ENCODE assay signal across 10 cellular contexts in the genomic region with DNA sequence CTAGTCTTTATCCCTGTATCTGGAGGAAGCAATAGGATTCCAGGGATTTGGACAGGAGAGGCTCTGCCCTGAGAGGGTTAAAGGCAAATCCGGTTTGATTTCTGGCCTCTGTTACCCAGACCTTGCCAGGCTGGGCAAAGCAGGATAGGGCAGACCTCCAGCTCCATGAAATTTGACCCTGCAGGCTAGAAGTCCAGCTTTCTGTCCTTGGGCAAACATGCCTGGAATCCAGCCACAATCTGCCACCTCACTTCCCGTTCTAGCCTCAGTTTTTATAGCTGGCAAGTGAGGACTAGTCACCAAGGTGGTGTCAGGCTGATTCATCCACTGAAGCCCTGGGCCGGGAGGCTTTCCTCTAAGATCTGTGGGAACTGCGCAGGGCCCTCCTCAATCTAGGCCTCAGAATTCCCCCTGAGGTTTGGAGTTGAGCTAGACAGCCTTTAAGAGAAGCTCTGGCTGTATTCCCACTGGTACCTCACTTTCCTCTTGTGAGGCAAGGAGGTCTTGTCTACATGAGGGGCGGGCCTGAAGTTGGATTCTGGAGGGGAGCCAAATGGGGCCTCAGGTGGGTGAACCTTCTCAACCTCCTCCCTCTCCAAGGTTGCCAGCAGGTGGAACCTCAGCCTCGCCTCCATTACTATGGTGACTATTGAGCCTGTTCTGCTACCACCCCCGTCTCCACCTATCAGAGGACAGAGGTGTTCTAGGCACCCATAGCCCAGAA. TPM values are rescaled to one million over a fixed set of nuclear protein-coding genes. Genes with fewer than 3 reads are reported as not detected.
DNase-seq lines count a peak whose midpoint lies in the region; ATAC-seq and TF ChIP-seq lines count a peak whose summit lies in the region.
"Had no signal": no experiment of that assay in that cellular context is flagged by ENCODE, and none has a peak within 500 bp of the region (broad histone marks: within the 10 kb centered on the region; RNA-seq: fewer than 3 reads in every experiment).

No MANE protein-coding gene starts in this region.

- H3K27me3 Mint-ChIP-seq in stimulated activated naive B cell treated with anti-CD40 and anti-IgM and Interleukin-4, amounts not matched to agents 10 μg/mL and 1 μg/mL and 100 μg/mL, for 72 hours, result no peaks in the 10 kb centered on the region
- H3K27me3 Mint-ChIP-seq: IgD-negative memory B cell had no signal

- no peak overlapping the region for H2BK12ac ChIP-seq in neuronal stem cell (ENCODE audit: low read length)

- H4K20me1 ChIP-seq in OCI-LY7 (ENCODE audit: insufficient read depth, low read length), result no peaks in the 10 kb centered on the region

- CTCF ChIA-PET in OCI-LY7 (lab: Charles Lee; ENCODE audit: unreplicated experiment), result interaction anchor here (0.5 to 3.0 kb wide), 3 partner anchors 16 to 41 kb away, joined by 3 to 13 read pairs (median 4); no protein-coding TSS in a partner anchor

- no peak overlapping the region for H3K27ac Mint-ChIP-seq in stimulated activated naive B cell treated with anti-CD40 and anti-IgM and Interleukin-4, amounts not matched to agents 10 μg/mL and 1 μg/mL and 100 μg/mL, for 72 hours
- H3K27ac Mint-ChIP-seq: IgD-negative memory B cell had no signal

- H3K9me3 Mint-ChIP-seq in stimulated activated naive B cell treated with anti-CD40 and anti-IgM and Interleukin-4, amounts not matched to agents 10 μg/mL and 1 μg/mL and 100 μg/mL, for 72 hours, result no peaks in the 10 kb centered on the region
- H3K9me3 Mint-ChIP-seq: IgD-negative memory B cell, neural crest cell had no signal

- H3K4ac ChIP-seq in neuronal stem cell (ENCODE audit: low read length) (no peak overlapping the region), mesendoderm (ENCODE audit: low read depth, low read length) (no peak overlapping the region)

- no peaks in the 10 kb centered on the region for H3K9me3 ChIP-seq in OCI-LY7 (ENCODE audit: low read length)
- no peaks in the 10 kb centered on the region for H3K9me3 ChIP-seq in esophagus (ENCODE audit: control insufficient read depth in 2 of 2, insufficient read depth in 1 of 2, low read depth in 1 of 2, low read length in 1 of 2)
- no peaks in the 10 kb centered on the region for H3K9me3 ChIP-seq in neuronal stem cell (replicated peaks in 1 of 2; ENCODE audit: control insufficient read depth in 2 of 2, insufficient read depth in 1 of 2, low read depth in 1 of 2, low read length in 2 of 2)

- ATAC-seq in HG03571 (IDR thresholded peaks at IDR 0.05; ENCODE audit: unreplicated experiment) (no peak), HG03025 (IDR thresholded peaks at IDR 0.05; ENCODE audit: low FRiP score, unreplicated experiment) (no peak)
- no peak for ATAC-seq in stimulated activated naive B cell treated with anti-CD40 and anti-IgM and Interleukin-4, amounts not matched to agents 10 μg/mL and 1 μg/mL and 100 μg/mL, for 72 hours (replicated peaks)

- H3K79me1 ChIP-seq in neuronal stem cell (ENCODE audit: low read depth, low read length), result peaks cover 2% of the 10 kb centered on the region
- H3K79me1 ChIP-seq in mesendoderm (ENCODE audit: low read length), result no peaks in the 10 kb centered on the region

- WGBS in esophagus, 2 donors, result 34 to 40% methylated on average over 7 of the region's 7 CpGs
- WGBS in neuronal stem cell (ENCODE audit: extremely low coverage in 2 of 2, insufficient read length in 2 of 2, insufficient replicate concordance in 1 of 2), 2 donors, result no CpG with 5 or more reads among the region's 7 CpGs
- no CpG with 5 or more reads among the region's 7 CpGs for WGBS in mesendoderm (ENCODE audit: extremely low coverage, insufficient coverage, low lambda C conversion rate)

- H3K18ac ChIP-seq in neuronal stem cell (ENCODE audit: low read length) (no peak overlapping the region), mesendoderm (ENCODE audit: low read length) (no peak overlapping the region)

- no peak overlapping the region for H3K4me3 Mint-ChIP-seq in stimulated activated naive B cell treated with anti-CD40 and anti-IgM and Interleukin-4, amounts not matched to agents 10 μg/mL and 1 μg/mL and 100 μg/mL, for 72 hours
- H3K4me3 Mint-ChIP-seq: neural crest cell had no signal

- H2AFZ ChIP-seq in OCI-LY7 (ENCODE audit: low read length) (peak overlapping the region; percentile 7; the same call in 1 of the 2 replicates), neuronal stem cell (ENCODE audit: low read length) (peak overlapping the region; percentile 43)

- no peak overlapping the region for H3K14ac ChIP-seq in neuronal stem cell (ENCODE audit: low read length)

- no peak overlapping the region for H3K23ac ChIP-seq in neuronal stem cell (ENCODE audit: low read depth, low read length, poor library complexity)
- H3K23ac ChIP-seq in mesendoderm (ENCODE audit: low read length), result no peak overlapping the region

- H3K4me2 ChIP-seq in OCI-LY7 (ENCODE audit: low read length) (no peak overlapping the region), neuronal stem cell (ENCODE audit: insufficient read depth, low read length, poor library complexity, severe bottlenecking) (no peak overlapping the region), mesendoderm (ENCODE audit: low read length) (no peak overlapping the region)

- no peak overlapping the region for H4K5ac ChIP-seq in mesendoderm (ENCODE audit: low read length)

- H2BK15ac ChIP-seq in neuronal stem cell (ENCODE audit: low read length), result no peak overlapping the region
- no peak overlapping the region for H2BK15ac ChIP-seq in mesendoderm (replicated peaks; ENCODE audit: low read depth)

- intact Hi-C loops in OCI-LY7 (cut with micrococcal nuclease; ENCODE audit: unreplicated experiment), result no loop called here

- peaks cover 10 to 12% of the 10 kb centered on the region in 2 donors for H3K36me3 Mint-ChIP-seq in stimulated activated naive B cell treated with anti-CD40 and anti-IgM and Interleukin-4, amounts not matched to agents 10 μg/mL and 1 μg/mL and 100 μg/mL, for 72 hours

- no peak overlapping the region for H4K91ac ChIP-seq in neuronal stem cell (ENCODE audit: low read depth, low read length, poor library complexity)

- BruUV-seq in OCI-LY7 (replicated peaks; lab: Mats Ljungman, UMichigan), result no TSS peak

- no peak for TF ChIP-seq CTCF in OCI-LY7 (conservative IDR thresholded peaks at IDR 0.05; ENCODE audit: low read length)

- H3K9ac ChIP-seq in neuronal stem cell (ENCODE audit: low read depth, low read length, poor library complexity), result no peak overlapping the region
- H3K9ac ChIP-seq in mesendoderm (ENCODE audit: low read length), result no peak overlapping the region

- H3K4me3 ChIP-seq in OCI-LY7 (ENCODE audit: low read depth, low read length, poor library complexity, severe bottlenecking) (no peak overlapping the region), esophagus (ENCODE audit: low read depth in 1 of 2, low read length in 2 of 2) (no peak overlapping the region), neuronal stem cell (ENCODE audit: low read length in 2 of 2) (no peak overlapping the region), mesendoderm (ENCODE audit: low read length) (no peak overlapping the region)

- H3K36me3 ChIP-seq in OCI-LY7 (ENCODE audit: insufficient read depth, low read length) (no peaks in the 10 kb centered on the region), esophagus (ENCODE audit: control insufficient read depth in 2 of 2, insufficient read depth in 2 of 2, low read length in 1 of 2) (peaks cover 0 to 4% of the 10 kb centered on the region in 2 donors), neuronal stem cell (replicated peaks in 1 of 2; ENCODE audit: control insufficient read depth in 2 of 2, insufficient read depth in 2 of 2, low read length in 2 of 2) (peaks cover 2 to 13% of the 10 kb centered on the region in 2 donors), mesendoderm (ENCODE audit: control insufficient read depth, insufficient read depth, low read length) (peaks cover 3% of the 10 kb centered on the region)

- peaks cover 51% of the 10 kb centered on the region for H3K4me1 ChIP-seq in OCI-LY7 (ENCODE audit: insufficient read depth, low read length, poor library complexity, severe bottlenecking)
- peaks cover 2 to 34% of the 10 kb centered on the region in 2 donors for H3K4me1 ChIP-seq in esophagus (ENCODE audit: control insufficient read depth in 2 of 2, insufficient read depth in 2 of 2, low read length in 1 of 2)
- H3K4me1 ChIP-seq in neuronal stem cell (ENCODE audit: control insufficient read depth in 2 of 2, insufficient read depth in 1 of 2, low read depth in 1 of 2, low read length in 2 of 2), result peaks cover 2 to 10% of the 10 kb centered on the region in 2 donors
- no peaks in the 10 kb centered on the region for H3K4me1 ChIP-seq in mesendoderm (ENCODE audit: control insufficient read depth, low read depth, low read length)

- DNase-seq in GOT3 (lab: John Stamatoyannopoulos, UW) (peak; percentile 90), OCI-LY7 (ENCODE audit: low spot score) (no peak), neuronal stem cell (ENCODE audit: low spot score) (no peak), mesendoderm (no peak)
- DNase-seq in stimulated activated naive B cell treated with anti-CD40 and anti-IgM and Interleukin-4, amounts not matched to agents 10 μg/mL and 1 μg/mL and 100 μg/mL, for 72 hours, result no peak

- H3K27me3 ChIP-seq in esophagus (ENCODE audit: control insufficient read depth in 1 of 2, insufficient read depth in 2 of 2, low read length in 2 of 2) (no peaks in the 10 kb centered on the region), neuronal stem cell (ENCODE audit: control insufficient read depth in 3 of 3, insufficient read depth in 3 of 3, low read depth in 1 of 3, low read length in 3 of 3) (no peaks in the 10 kb centered on the region), mesendoderm (ENCODE audit: insufficient read depth, low read length, poor library complexity) (no peaks in the 10 kb centered on the region)

- no peak overlapping the region for H4K8ac ChIP-seq in neuronal stem cell (ENCODE audit: low read depth, low read length)
- H4K8ac ChIP-seq in mesendoderm (ENCODE audit: low read depth, low read length), result no peak overlapping the region

- no peaks in the 10 kb centered on the region for H3K79me2 ChIP-seq in OCI-LY7 (ENCODE audit: insufficient read depth, low read depth, low read length)
- H3K79me2 ChIP-seq in mesendoderm (ENCODE audit: control insufficient read depth, insufficient read depth, low read length), result no peaks in the 10 kb centered on the region

- peaks cover 16 to 19% of the 10 kb centered on the region in 2 donors for H3K4me1 Mint-ChIP-seq in stimulated activated naive B cell treated with anti-CD40 and anti-IgM and Interleukin-4, amounts not matched to agents 10 μg/mL and 1 μg/mL and 100 μg/mL, for 72 hours

- POLR2A ChIA-PET in OCI-LY7 (lab: Charles Lee), result interaction anchor here (0.6 to 1.9 kb wide), 5 partner anchors 13 to 571 kb away, joined by 3 to 7 read pairs (median 3); no protein-coding TSS in a partner anchor

- no peak overlapping the region for H3K56ac ChIP-seq in mesendoderm (ENCODE audit: low read length)

- H3K27ac ChIP-seq in OCI-LY7 (ENCODE audit: low read depth, low read length, poor library complexity, severe bottlenecking), result no peak overlapping the region
- H3K27ac ChIP-seq in esophagus (ENCODE audit: low read depth in 2 of 2, low read length in 1 of 2), result peak overlapping the region; percentile 81 to 89
- no peak overlapping the region for H3K27ac ChIP-seq in neuronal stem cell (replicated peaks; ENCODE audit: low read length)
- no peak overlapping the region for H3K27ac ChIP-seq in mesendoderm (ENCODE audit: low read depth, low read length)

- H2AK5ac ChIP-seq in neuronal stem cell (ENCODE audit: low read depth, low read length) (no peak overlapping the region), mesendoderm (ENCODE audit: low read length) (no peak overlapping the region)

- no peaks in the 10 kb centered on the region for H3K9me2 ChIP-seq in OCI-LY7 (ENCODE audit: insufficient read depth, low read length)

- H2BK5ac ChIP-seq in neuronal stem cell (ENCODE audit: low read length), result no peak overlapping the region
- no peak overlapping the region for H2BK5ac ChIP-seq in mesendoderm (ENCODE audit: low read length)

- no peak overlapping the region for H2BK120ac ChIP-seq in neuronal stem cell (ENCODE audit: low read depth, low read length)
- H2BK120ac ChIP-seq in mesendoderm (ENCODE audit: low read depth, low read length), result no peak overlapping the region

RNA-seq across cellular contexts. Expression of a gene that starts 7.0 kb away (rescaled TPM):
- total RNA-seq in OCI-LY7 (2014; rRNA removed; shearing (Covaris generic)), result not detected in 2 replicates
- total RNA-seq in OCI-LY7 (2022), result not detected in 2 replicates
- not detected for polyA plus RNA-seq in esophagus
- not detected for polyA plus RNA-seq in neuronal stem cell (2013, experiment 1 of 2)
- polyA plus RNA-seq in neuronal stem cell (2013, experiment 2 of 2), result not detected
- not detected for polyA plus RNA-seq in mesendoderm (2013, experiment 1 of 2)
- not detected for polyA plus RNA-seq in mesendoderm (2013, experiment 2 of 2)
- total RNA-seq: neural crest cell had no signal
- polyA plus RNA-seq: IgD-negative memory B cell had no signal

RNA-seq across cellular contexts. Expression of a gene that starts 8.4 kb away (rescaled TPM):
- not detected in 2 replicates for total RNA-seq in OCI-LY7 (2014; rRNA removed; shearing (Covaris generic))
- total RNA-seq in OCI-LY7 (2022), result not detected in 2 replicates
- polyA plus RNA-seq in esophagus, result 1 to 10 TPM; 2.2 to 2.3 TPM
- polyA plus RNA-seq in neuronal stem cell (2013, experiment 1 of 2), result not detected
- not detected for polyA plus RNA-seq in neuronal stem cell (2013, experiment 2 of 2)
- polyA plus RNA-seq in mesendoderm (2013, experiment 1 of 2), result not detected
- not detected for polyA plus RNA-seq in mesendoderm (2013, experiment 2 of 2)
- total RNA-seq: neural crest cell had no signal
- polyA plus RNA-seq: IgD-negative memory B cell had no signal

RNA-seq across cellular contexts. Expression of a gene that starts 15.0 kb away (rescaled TPM):
- total RNA-seq in OCI-LY7 (2014; rRNA removed; shearing (Covaris generic)), result 26.8 and 37.3 TPM in 2 replicates
- total RNA-seq in OCI-LY7 (2022), result 30.8 and 33.7 TPM in 2 replicates
- polyA plus RNA-seq in esophagus, result 10 to 100 TPM; 17.1 to 17.2 TPM
- polyA plus RNA-seq in neuronal stem cell (2013, experiment 1 of 2), result 61.7 TPM
- polyA plus RNA-seq in neuronal stem cell (2013, experiment 2 of 2), result 64.1 TPM
- 38.0 TPM for polyA plus RNA-seq in mesendoderm (2013, experiment 1 of 2)
- 38.1 TPM for polyA plus RNA-seq in mesendoderm (2013, experiment 2 of 2)

RNA-seq across cellular contexts. Expression of a gene that starts 19.9 kb away (rescaled TPM):
- 0.25 and 0.51 TPM in 2 replicates for total RNA-seq in OCI-LY7 (2014; rRNA removed; shearing (Covaris generic))
- total RNA-seq in OCI-LY7 (2022), result 0.17 and 0.20 TPM in 2 replicates
- 1 to 10 TPM; 1.6 to 1.7 TPM for polyA plus RNA-seq in esophagus
- 2.2 TPM for polyA plus RNA-seq in neuronal stem cell (2013, experiment 1 of 2)
- 2.5 TPM for polyA plus RNA-seq in neuronal stem cell (2013, experiment 2 of 2)
- 1.2 TPM for polyA plus RNA-seq in mesendoderm (2013, experiment 1 of 2)
- polyA plus RNA-seq in mesendoderm (2013, experiment 2 of 2), result 1.1 TPM
- polyA plus RNA-seq: IgD-negative memory B cell had no signal

RNA-seq across cellular contexts. Expression of a gene that starts 50.9 kb away (rescaled TPM):
- 12.7 and 16.2 TPM in 2 replicates for total RNA-seq in OCI-LY7 (2014; rRNA removed; shearing (Covaris generic))
- 25.8 and 27.0 TPM in 2 replicates for total RNA-seq in OCI-LY7 (2022)
- 1 to 10 TPM; 1.3 to 2.6 TPM for polyA plus RNA-seq in esophagus
- 39.4 TPM for polyA plus RNA-seq in neuronal stem cell (2013, experiment 1 of 2)
- polyA plus RNA-seq in neuronal stem cell (2013, experiment 2 of 2), result 39.9 TPM
- polyA plus RNA-seq in mesendoderm (2013, experiment 1 of 2), result 6.0 TPM
- polyA plus RNA-seq in mesendoderm (2013, experiment 2 of 2), result 6.2 TPM

Comparison
In these comparisons a context has a peak if more than half of its experiments do, and no peak if none do; other contexts are left out.
1. H3K27ac ChIP-seq: peak in esophagus (2 of 2); none in OCI-LY7 (single experiment), neuronal stem cell (single experiment) and mesendoderm (single experiment).